In genomic region chr6:107361568-107362270, GRCh38 we compare ENCODE assay signal across 11 cellular contexts.
DNase-seq lines count a peak whose midpoint lies in the region; ATAC-seq, FAIRE-seq and TF ChIP-seq lines count a peak whose summit lies in the region.
"Had no signal": no experiment of that assay in that cellular context is flagged by ENCODE, and none has a peak within 500 bp of the region (broad histone marks: within the 10 kb centered on the region; RNA-seq: fewer than 3 reads in every experiment).

No MANE protein-coding gene starts in this region.

- H3K27me3 ChIP-seq in Panc1 (ENCODE audit: control insufficient read depth, insufficient read depth, low read length) (no peaks in the 10 kb centered on the region), pancreas (no peaks in the 10 kb centered on the region)

- no peak for FAIRE-seq in pancreas (lab: Jason Lieb, UNC)

- BruUV-seq in Panc1 (replicated peaks; lab: Mats Ljungman, UMichigan), result no TSS peak

- H3K9me3 ChIP-seq in Panc1 (ENCODE audit: control insufficient read depth, insufficient read depth, low read depth, low read length) (no peaks in the 10 kb centered on the region; the same call in 1 of the 2 replicates), pancreas (no peaks in the 10 kb centered on the region)

- peaks cover 9% of the 10 kb centered on the region for H3K4me1 ChIP-seq in Panc1 (ENCODE audit: control insufficient read depth, insufficient read depth, low read length)
- peaks cover 0 to 3% (median 0%) of the 10 kb centered on the region in 3 donors for H3K4me1 ChIP-seq in pancreas

- H3K27ac ChIP-seq in Panc1 (ENCODE audit: low read length) (peak overlapping the region; percentile 35; the same call in 1 of the 2 replicates), pancreas (no peak overlapping the region)

- TF ChIP-seq CTCF in Panc1 (IDR thresholded peaks at IDR 0.05) (no peak), fibroblast of villous mesenchyme (IDR thresholded peaks at IDR 0.05; ENCODE audit: insufficient read depth, low read depth, low read length) (peak; percentile 1), GM10266 (IDR thresholded peaks at IDR 0.05; ENCODE audit: control insufficient read depth, insufficient read depth, low read depth, missing control alignments) (no peak), pancreas (IDR thresholded peaks at IDR 0.05) (no peak)

- POLR2A ChIA-PET in Panc1 (lab: Charles Lee), result interaction anchor here (0.7 kb wide), 1 partner anchor 97 kb away, joined by 3 read pairs; no protein-coding TSS in a partner anchor

- in situ Hi-C loops in Panc1 (cut with HindIII; ENCODE audit: low pct_unique_long_range_greater_than_20kb, low sequenced_read_pairs), result no loop called here
- in situ Hi-C loops in KBM-7 (cut with MboI; ENCODE audit: low pct_unique_long_range_greater_than_20kb, low sequenced_read_pairs), result no loop called here

- no peak overlapping the region for H3K4me3 ChIP-seq in Panc1 (ENCODE audit: low read depth in 2 of 2, low read length in 2 of 2)
- no peak overlapping the region for H3K4me3 ChIP-seq in fibroblast of villous mesenchyme (ENCODE audit: low read depth, low read length)
- H3K4me3 ChIP-seq in skeletal muscle cell (ENCODE audit: low read depth, low read length), result no peak overlapping the region
- no peak overlapping the region for H3K4me3 ChIP-seq in pancreas

- ATAC-seq in Panc1 (peak; percentile 84), GM18520 (IDR thresholded peaks at IDR 0.05; ENCODE audit: unreplicated experiment) (no peak), pancreas (no peak)
- ATAC-seq: Right ventricle myocardium inferior had no signal

- CTCF ChIA-PET in Panc1 (lab: Charles Lee), result no interaction called here

- peak; percentile 18 for DNase-seq in GM04504 (ENCODE audit: low read depth)
- DNase-seq in Panc1 (ENCODE audit: low read depth, low spot score), result no peak
- peak; percentile 59 for DNase-seq in fibroblast of villous mesenchyme (ENCODE audit: low read depth)
- DNase-seq in skeletal muscle cell (ENCODE audit: low read depth), result peak; percentile 43
- DNase-seq in GM10266 (ENCODE audit: extremely low spot score), result no peak
- no peak for DNase-seq in KBM-7
- DNase-seq in pancreas, result no peak
- DNase-seq: NCI-H1092, NCI-H526 had no signal

- intact Hi-C loops in Panc1 (cut with micrococcal nuclease; ENCODE audit: unreplicated experiment), result no loop called here
- intact Hi-C loops in pancreas (cut with DNase I), result no loop called here

- WGBS in pancreas, 2 donors, result 91% methylated on average over 3 of the region's 3 CpGs

- H3K36me3 ChIP-seq in Panc1 (ENCODE audit: control insufficient read depth, insufficient read depth, low read length) (no peaks in the 10 kb centered on the region), pancreas (no peaks in the 10 kb centered on the region)

Comparison
In these comparisons a context has a peak if more than half of its experiments do, and no peak if none do; other contexts are left out.
1. DNase-seq: peak in GM04504 (single experiment), fibroblast of villous mesenchyme (single experiment) and skeletal muscle cell (single experiment); none in Panc1 (single experiment), GM10266 (single experiment), KBM-7 (single experiment) and pancreas (0 of 6).